15 cellular contexts compared by ENCODE assay signal in genomic region chr10:132257907-132258306, GRCh38. TPM values are rescaled to one million over a fixed set of nuclear protein-coding genes. Genes with fewer than 3 reads are reported as not detected.
DNase-seq lines count a peak whose midpoint lies in the region; ATAC-seq, FAIRE-seq and TF ChIP-seq lines count a peak whose summit lies in the region.
"Had no signal": no experiment of that assay in that cellular context is flagged by ENCODE, and none has a peak within 500 bp of the region (broad histone marks: within the 10 kb centered on the region; RNA-seq: fewer than 3 reads in every experiment).

No MANE protein-coding gene starts in this region.

- H3K79me1 ChIP-seq in neuronal stem cell (ENCODE audit: low read depth, low read length): no peaks in the 10 kb centered on the region

- H3K36me3 Mint-ChIP-seq in astrocyte (ENCODE audit: low read depth, unreplicated experiment): no peaks in the 10 kb centered on the region
- no peaks in the 10 kb centered on the region for H3K36me3 Mint-ChIP-seq in activated naive CD8-positive, alpha-beta T cell treated with anti-CD3 and anti-CD28 coated beads for 36 hours
- H3K36me3 Mint-ChIP-seq: CD4-positive, alpha-beta memory T cell had no signal

- H3K18ac ChIP-seq in neuronal stem cell (ENCODE audit: low read length): peak overlapping the region; percentile 52

- H2AK5ac ChIP-seq in neuronal stem cell (ENCODE audit: low read depth, low read length): no peak overlapping the region

- peak overlapping the region; percentile 6 for H3K23ac ChIP-seq in neuronal stem cell (ENCODE audit: low read depth, low read length, poor library complexity)

- H3K4me1 ChIP-seq in Panc1 (ENCODE audit: control insufficient read depth, insufficient read depth, low read length) (peaks cover 4% of the 10 kb centered on the region; the same call in 1 of the 2 replicates), astrocyte (ENCODE audit: insufficient read depth, low read length) (peaks cover 5% of the 10 kb centered on the region), neuronal stem cell (ENCODE audit: control insufficient read depth in 2 of 2, insufficient read depth in 1 of 2, low read depth in 1 of 2, low read length in 2 of 2) (peaks cover 4 to 7% of the 10 kb centered on the region in 2 donors)

- no peak for FAIRE-seq in astrocyte (lab: Jason Lieb, UNC)
- FAIRE-seq: G401.6, GM12892 had no signal

- intact Hi-C loops in Panc1 (cut with micrococcal nuclease; ENCODE audit: unreplicated experiment): no loop called here

- H3K36me3 ChIP-seq in Panc1 (ENCODE audit: control insufficient read depth, insufficient read depth, low read length) (no peaks in the 10 kb centered on the region), astrocyte (ENCODE audit: insufficient read depth, low read length) (no peaks in the 10 kb centered on the region), neuronal stem cell (replicated peaks in 1 of 2; ENCODE audit: control insufficient read depth in 2 of 2, insufficient read depth in 2 of 2, low read length in 2 of 2) (no peaks in the 10 kb centered on the region)

- no peak overlapping the region for H4K91ac ChIP-seq in neuronal stem cell (ENCODE audit: low read depth, low read length, poor library complexity)

- BruUV-seq in Panc1 (replicated peaks; lab: Mats Ljungman, UMichigan): no TSS peak

- POLR2A ChIA-PET in Panc1 (lab: Charles Lee): no interaction called here

- H3K4me2 ChIP-seq in astrocyte (ENCODE audit: low read length) (no peak overlapping the region), neuronal stem cell (ENCODE audit: insufficient read depth, low read length, poor library complexity, severe bottlenecking) (no peak overlapping the region)

- CTCF ChIA-PET in Panc1 (lab: Charles Lee): no interaction called here

- H4K8ac ChIP-seq in neuronal stem cell (ENCODE audit: low read depth, low read length): no peak overlapping the region

- no peak overlapping the region for H2BK12ac ChIP-seq in neuronal stem cell (ENCODE audit: low read length)

- H2BK5ac ChIP-seq in neuronal stem cell (ENCODE audit: low read length): no peak overlapping the region

- H3K4me3 ChIP-seq in Panc1 (ENCODE audit: low read depth in 2 of 2, low read length in 2 of 2) (no peak overlapping the region), astrocyte (ENCODE audit: insufficient read depth, low read depth, low read length) (no peak overlapping the region), neuronal stem cell (ENCODE audit: low read length in 2 of 2) (no peak overlapping the region)

- H3K27me3 ChIP-seq in Panc1 (ENCODE audit: control insufficient read depth, insufficient read depth, low read length) (no peaks in the 10 kb centered on the region), astrocyte (ENCODE audit: insufficient read depth, low read length) (peaks cover 2% of the 10 kb centered on the region), neuronal stem cell (ENCODE audit: control insufficient read depth in 3 of 3, insufficient read depth in 3 of 3, low read depth in 1 of 3, low read length in 3 of 3) (peaks cover 0 to 7% (median 0%) of the 10 kb centered on the region in 3 experiments)

- no peaks in the 10 kb centered on the region for H3K9me3 ChIP-seq in Panc1 (ENCODE audit: control insufficient read depth, insufficient read depth, low read depth, low read length)
- H3K9me3 ChIP-seq in astrocyte (ENCODE audit: insufficient read depth, low read depth, low read length): no peaks in the 10 kb centered on the region
- H3K9me3 ChIP-seq in neuronal stem cell (replicated peaks in 1 of 2; ENCODE audit: control insufficient read depth in 2 of 2, insufficient read depth in 1 of 2, low read depth in 1 of 2, low read length in 2 of 2): no peaks in the 10 kb centered on the region

- WGBS in neuronal stem cell (ENCODE audit: extremely low coverage in 2 of 2, insufficient read length in 2 of 2, insufficient replicate concordance in 1 of 2), 2 donors: no CpG with 5 or more reads among the region's 9 CpGs

- no peak overlapping the region for H2BK120ac ChIP-seq in neuronal stem cell (ENCODE audit: low read depth, low read length)

- H3K9ac ChIP-seq in astrocyte (ENCODE audit: low read length): no peak overlapping the region
- no peak overlapping the region for H3K9ac ChIP-seq in neuronal stem cell (ENCODE audit: low read depth, low read length, poor library complexity)

- H2BK15ac ChIP-seq in neuronal stem cell (ENCODE audit: low read length): peak overlapping the region; percentile 5

- H3K27me3 Mint-ChIP-seq in astrocyte (ENCODE audit: low read depth, unreplicated experiment): peaks cover 9% of the 10 kb centered on the region
- H3K27me3 Mint-ChIP-seq in activated naive CD8-positive, alpha-beta T cell treated with anti-CD3 and anti-CD28 coated beads for 36 hours: no peaks in the 10 kb centered on the region
- H3K27me3 Mint-ChIP-seq: CD4-positive, alpha-beta memory T cell had no signal

- no peaks in the 10 kb centered on the region for H3K9me3 Mint-ChIP-seq in astrocyte (ENCODE audit: unreplicated experiment)
- no peaks in the 10 kb centered on the region for H3K9me3 Mint-ChIP-seq in activated naive CD8-positive, alpha-beta T cell treated with anti-CD3 and anti-CD28 coated beads for 36 hours
- H3K9me3 Mint-ChIP-seq: CD4-positive, alpha-beta memory T cell had no signal

- H3K27ac ChIP-seq in Panc1 (ENCODE audit: low read length) (no peak overlapping the region), astrocyte (ENCODE audit: low read depth, low read length) (no peak overlapping the region), neuronal stem cell (replicated peaks; ENCODE audit: low read length) (no peak overlapping the region)

- H2AFZ ChIP-seq in astrocyte (ENCODE audit: low read depth, low read length) (no peak overlapping the region), neuronal stem cell (ENCODE audit: low read length) (no peak overlapping the region)

- TF ChIP-seq CTCF in Panc1 (IDR thresholded peaks at IDR 0.05): no peak
- TF ChIP-seq CTCF in astrocyte (IDR thresholded peaks at IDR 0.05; ENCODE audit: insufficient read depth, low read depth, low read length): no peak

- peak; percentile 38; the same call in 1 of the 2 replicates for ATAC-seq in Panc1

- H3K4ac ChIP-seq in neuronal stem cell (ENCODE audit: low read length): no peak overlapping the region

- H3K27ac Mint-ChIP-seq in astrocyte (ENCODE audit: unreplicated experiment): peak overlapping the region; percentile 72
- H3K27ac Mint-ChIP-seq in activated naive CD8-positive, alpha-beta T cell treated with anti-CD3 and anti-CD28 coated beads for 36 hours: no peak overlapping the region

- H4K20me1 ChIP-seq in astrocyte (ENCODE audit: insufficient read depth, low read length): no peaks in the 10 kb centered on the region

- H3K79me2 ChIP-seq in astrocyte (ENCODE audit: insufficient read depth, low read length): no peaks in the 10 kb centered on the region

- H3K14ac ChIP-seq in neuronal stem cell (ENCODE audit: low read length): peak overlapping the region; percentile 31

- DNase-seq in Panc1 (ENCODE audit: low read depth, low spot score) (no peak), astrocyte (ENCODE audit: low read depth) (no peak), neuronal stem cell (ENCODE audit: low spot score) (no peak), NCI-H82 treated with DMSO at 0.1 percent for 48 hours (lab: John Stamatoyannopoulos, UW; ENCODE audit: unreplicated experiment) (no peak)
- DNase-seq in activated CD4-positive, alpha-beta T cell treated with anti-CD3 and anti-CD28 coated beads, Interleukin-2, amount 50 U/mL, for 1 hour: no peak
- DNase-seq in activated naive CD8-positive, alpha-beta T cell treated with anti-CD3 and anti-CD28 coated beads for 36 hours: no peak
- DNase-seq: Calu3; CD4-positive, alpha-beta memory T cell; COR-L47; DMS153; DND-41; GOT3; HCEC 1CT had no signal

- no peak overlapping the region for H3K4me3 Mint-ChIP-seq in astrocyte (ENCODE audit: unreplicated experiment)
- H3K4me3 Mint-ChIP-seq in activated naive CD8-positive, alpha-beta T cell treated with anti-CD3 and anti-CD28 coated beads for 36 hours: no peak overlapping the region
- H3K4me3 Mint-ChIP-seq: CD4-positive, alpha-beta memory T cell had no signal

- in situ Hi-C loops in Panc1 (cut with HindIII; ENCODE audit: low pct_unique_long_range_greater_than_20kb, low sequenced_read_pairs): no loop called here

- H3K4me1 Mint-ChIP-seq in astrocyte (ENCODE audit: low read depth, unreplicated experiment): peaks cover 3% of the 10 kb centered on the region
- H3K4me1 Mint-ChIP-seq in activated naive CD8-positive, alpha-beta T cell treated with anti-CD3 and anti-CD28 coated beads for 36 hours: peaks cover 8% of the 10 kb centered on the region

RNA-seq across cellular contexts. Expression of gene STK32C, which starts 49.8 kb away (rescaled TPM):
- total RNA-seq in Panc1 (2021; ENCODE audit: unreplicated experiment): 53.7 TPM
- 74.8 TPM for polyA plus RNA-seq in Panc1 (2012; ENCODE audit: insufficient read length)
- 12.3 and 13.6 TPM in 2 replicates for total RNA-seq in astrocyte
- polyA plus RNA-seq in neuronal stem cell (2013, experiment 1 of 2): 20.6 TPM
- polyA plus RNA-seq in neuronal stem cell (2013, experiment 2 of 2): 21.2 TPM
- total RNA-seq in activated naive CD8-positive, alpha-beta T cell treated with anti-CD3 and anti-CD28 coated beads for 36 hours: 10 to 100 TPM; 15.3 to 16.2 TPM
